33 cellular contexts compared by ENCODE assay signal in the genomic region with DNA sequence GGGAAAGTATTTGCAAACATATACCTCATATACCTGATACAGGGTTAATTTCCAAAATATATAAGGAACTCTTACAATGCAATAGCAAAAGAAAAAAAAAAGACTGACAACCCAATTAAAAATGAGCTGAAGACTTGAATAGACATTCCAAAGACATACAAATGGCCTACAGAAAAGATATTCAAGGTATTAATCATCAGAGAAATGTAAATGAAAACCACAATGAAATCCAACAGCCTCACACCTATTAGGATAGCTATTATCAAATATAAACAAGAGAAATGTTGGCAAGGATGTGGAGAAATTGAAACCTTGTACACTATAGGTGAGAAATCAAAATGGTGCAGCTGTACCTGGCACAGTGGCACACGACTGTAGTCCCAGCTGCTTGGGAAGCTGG.
"Had no signal": no experiment of that assay in that cellular context is flagged by ENCODE, and none has a peak within 500 bp of the region (broad histone marks: within the 10 kb centered on the region; RNA-seq: fewer than 3 reads in every experiment).

No MANE protein-coding gene starts in this region.

- H3K36me3 ChIP-seq: adrenal gland, esophagus muscularis mucosa, gastroesophageal sphincter, heart right ventricle had no signal

- H3K4me1 ChIP-seq: adrenal gland, body of pancreas, esophagus muscularis mucosa, gastroesophageal sphincter, heart right ventricle had no signal

- H3K27ac ChIP-seq: adrenal gland, body of pancreas, coronary artery, dorsolateral prefrontal cortex, esophagus muscularis mucosa, gastroesophageal sphincter, heart right ventricle had no signal

- H3K4me3 ChIP-seq: adrenal gland, body of pancreas, coronary artery, dorsolateral prefrontal cortex, esophagus muscularis mucosa, gastroesophageal sphincter, heart right ventricle had no signal

- ATAC-seq: activated CD4-positive, alpha-beta T cell treated with anti-CD3 and anti-CD28 coated beads for 36 hours; activated CD8-positive, alpha-beta memory T cell treated with anti-CD3 and anti-CD28 coated beads, Interleukin-2, amount 10 ng/mL, durations not matched to agents 7 days and 5 days; activated CD8-positive, alpha-beta T cell treated with anti-CD3 and anti-CD28 coated beads, Interleukin-2, amount 10 ng/mL, durations not matched to agents 7 days and 5 days; activated naive CD8-positive, alpha-beta T cell treated with anti-CD3 and anti-CD28 coated beads, Interleukin-2, amount 50 U/mL, for 24 hours; body of pancreas; gastroesophageal sphincter; heart right ventricle had no signal

- DNase-seq: activated CD4-positive, alpha-beta memory T cell treated with anti-CD3 and anti-CD28 coated beads for 36 hours; activated CD4-positive, alpha-beta T cell treated with anti-CD3 and anti-CD28 coated beads for 36 hours; activated CD4-positive, alpha-beta T cell treated with anti-CD3 and anti-CD28 coated beads, Interleukin-2, amount 10 ng/mL, durations not matched to agents 24 days and 14 days; activated CD4-positive, CD25-positive, alpha-beta regulatory T cell; activated CD4-positive, CD25-positive, alpha-beta regulatory T cell treated with anti-CD3 and anti-CD28 coated beads, Interleukin-2, amount 50 U/mL, for 72 hours; activated CD8-positive, alpha-beta memory T cell treated with anti-CD3 and anti-CD28 coated beads, Interleukin-2, amount 10 ng/mL, durations not matched to agents 7 days and 5 days; activated CD8-positive, alpha-beta memory T cell treated with anti-CD3 and anti-CD28 coated beads, Interleukin-2, amount 50 U/mL, for 4 hours; activated CD8-positive, alpha-beta T cell treated with anti-CD3 and anti-CD28 coated beads, Interleukin-2, amount 10 ng/mL, durations not matched to agents 7 days and 5 days; activated effector memory CD4-positive, alpha-beta T cell treated with anti-CD3 and anti-CD28 coated beads, Interleukin-2, amount 50 U/mL, for 16 hours; activated naive CD4-positive, alpha-beta T cell treated with anti-CD3 and anti-CD28 coated beads for 36 hours; activated naive CD8-positive, alpha-beta T cell treated with anti-CD3 and anti-CD28 coated beads for 36 hours; activated naive CD8-positive, alpha-beta T cell treated with anti-CD3 and anti-CD28 coated beads, Interleukin-2, amount 50 U/mL, for 24 hours; activated T-cell treated with anti-CD3 and anti-CD28 coated beads, Interleukin-2, amount 50 U/mL, for 1 hour; activated T-cell treated with anti-CD3 and anti-CD28 coated beads, Interleukin-2, amount 50 U/mL, for 48 hours; adrenal gland; amygdala; aorta; body of pancreas; dorsolateral prefrontal cortex; effector memory CD4-positive, alpha-beta T cell; endodermal cell; erythroblast; foreskin melanocyte; heart right ventricle; T-helper 9 cell had no signal

- H3K9me3 ChIP-seq: adrenal gland, body of pancreas, esophagus muscularis mucosa, gastroesophageal sphincter, heart right ventricle had no signal

- H3K27ac Mint-ChIP-seq: activated CD4-positive, alpha-beta memory T cell treated with anti-CD3 and anti-CD28 coated beads for 36 hours; activated CD4-positive, alpha-beta T cell treated with anti-CD3 and anti-CD28 coated beads for 36 hours; activated CD4-positive, alpha-beta T cell treated with anti-CD3 and anti-CD28 coated beads, Interleukin-2, amount 10 ng/mL, durations not matched to agents 24 days and 14 days; activated CD8-positive, alpha-beta memory T cell treated with anti-CD3 and anti-CD28 coated beads, Interleukin-2, amount 10 ng/mL, durations not matched to agents 7 days and 5 days; activated CD8-positive, alpha-beta T cell treated with anti-CD3 and anti-CD28 coated beads, Interleukin-2, amount 10 ng/mL, durations not matched to agents 7 days and 5 days; activated naive CD4-positive, alpha-beta T cell treated with anti-CD3 and anti-CD28 coated beads for 36 hours; activated naive CD4-positive, alpha-beta T cell treated with anti-CD3 and anti-CD28 coated beads, Interleukin-2, amount 50 U/mL, for 24 hours; activated naive CD8-positive, alpha-beta T cell treated with anti-CD3 and anti-CD28 coated beads for 36 hours; activated naive CD8-positive, alpha-beta T cell treated with anti-CD3 and anti-CD28 coated beads, Interleukin-2, amount 50 U/mL, for 24 hours; activated T-helper 1 cell treated with anti-CD3 and anti-CD28 coated beads, Interleukin-12 subunit alpha, Interleukin-12 subunit beta, Interleukin-2, Interleukin-4 antibody, amounts not matched to agents 30 ng/mL and 10 ng/mL and 1 ng/mL, durations not matched to agents 14 hours and 24 hours and 36 hours; activated T-helper 2 cell treated with anti-CD3 and anti-CD28 coated beads, Interferon-gamma antibody, Interleukin-2, Interleukin-4, amounts not matched to agents 10 μg/mL and 5 μg/mL and 100 μg/mL, durations not matched to agents 14 hours and 24 hours and 36 hours; dendritic cell treated with granulocyte-macrophage colony-stimulating factor and Interleukin-4, amounts not matched to agents 40 ng/mL and 50 ng/mL, for 4 days; endodermal cell had no signal

- H3K36me3 Mint-ChIP-seq: activated CD4-positive, alpha-beta memory T cell treated with anti-CD3 and anti-CD28 coated beads for 36 hours; activated CD8-positive, alpha-beta memory T cell treated with anti-CD3 and anti-CD28 coated beads, Interleukin-2, amount 10 ng/mL, durations not matched to agents 7 days and 5 days; activated naive CD8-positive, alpha-beta T cell treated with anti-CD3 and anti-CD28 coated beads for 36 hours had no signal

- H3K27me3 ChIP-seq: adrenal gland, body of pancreas, esophagus muscularis mucosa, gastroesophageal sphincter had no signal

- H3K4me3 Mint-ChIP-seq: activated CD4-positive, alpha-beta memory T cell treated with anti-CD3 and anti-CD28 coated beads for 36 hours; activated CD4-positive, alpha-beta T cell treated with anti-CD3 and anti-CD28 coated beads for 36 hours; activated CD4-positive, alpha-beta T cell treated with anti-CD3 and anti-CD28 coated beads, Interleukin-2, amount 10 ng/mL, durations not matched to agents 24 days and 14 days; activated CD8-positive, alpha-beta memory T cell treated with anti-CD3 and anti-CD28 coated beads, Interleukin-2, amount 10 ng/mL, durations not matched to agents 7 days and 5 days; activated CD8-positive, alpha-beta T cell treated with anti-CD3 and anti-CD28 coated beads, Interleukin-2, amount 10 ng/mL, durations not matched to agents 7 days and 5 days; activated naive CD4-positive, alpha-beta T cell treated with anti-CD3 and anti-CD28 coated beads for 36 hours; activated naive CD4-positive, alpha-beta T cell treated with anti-CD3 and anti-CD28 coated beads, Interleukin-2, amount 50 U/mL, for 24 hours; activated naive CD8-positive, alpha-beta T cell treated with anti-CD3 and anti-CD28 coated beads for 36 hours; activated naive CD8-positive, alpha-beta T cell treated with anti-CD3 and anti-CD28 coated beads, Interleukin-2, amount 50 U/mL, for 24 hours; activated T-helper 1 cell treated with anti-CD3 and anti-CD28 coated beads, Interleukin-12 subunit alpha, Interleukin-12 subunit beta, Interleukin-2, Interleukin-4 antibody, amounts not matched to agents 30 ng/mL and 10 ng/mL and 1 ng/mL, durations not matched to agents 14 hours and 24 hours and 36 hours; central memory CD8-positive, alpha-beta T cell; dendritic cell treated with granulocyte-macrophage colony-stimulating factor and Interleukin-4, amounts not matched to agents 40 ng/mL and 50 ng/mL, for 4 days; endodermal cell had no signal

- H3K4me1 Mint-ChIP-seq: activated naive CD4-positive, alpha-beta T cell treated with anti-CD3 and anti-CD28 coated beads, Interleukin-2, amount 50 U/mL, for 24 hours; central memory CD8-positive, alpha-beta T cell had no signal
